10 cellular contexts compared by ENCODE assay signal in genomic region chr12:3315201-3315661, GRCh38.
DNase-seq lines count a peak whose midpoint lies in the region; ATAC-seq and TF ChIP-seq lines count a peak whose summit lies in the region.
"Had no signal": no experiment of that assay in that cellular context is flagged by ENCODE, and none has a peak within 500 bp of the region (broad histone marks: within the 10 kb centered on the region; RNA-seq: fewer than 3 reads in every experiment).

No MANE protein-coding gene starts in this region.

- H4K91ac ChIP-seq in IMR-90 (ENCODE audit: insufficient read depth, low read depth, low read length): no peak overlapping the region

- no peaks in the 10 kb centered on the region for H3K79me2 ChIP-seq in PC-9 (ENCODE audit: low read depth)

- H3K36me3 Mint-ChIP-seq in activated T-helper 17 cell treated with anti-CD3 and anti-CD28 coated beads, Interleukin-2, amount 50 U/mL, for 72 hours (ENCODE audit: low read depth): no peaks in the 10 kb centered on the region

- CTCF ChIA-PET in IMR-90 (lab: Yijun Ruan, JAX): interaction anchor here (1.3 to 2.1 kb wide), 2 partner anchors 15 kb away, joined by 5 to 25 read pairs; no protein-coding TSS in a partner anchor
- CTCF ChIA-PET in PC-9 (lab: Charles Lee): interaction anchor here (0.5 to 3.4 kb wide), 5 partner anchors 15 to 1168 kb away, joined by 3 to 29 read pairs (median 3); no protein-coding TSS in a partner anchor

- H3K23ac ChIP-seq in IMR-90 (ENCODE audit: low read depth, low read length): no peak overlapping the region

- H3K56ac ChIP-seq in IMR-90 (ENCODE audit: extremely low read depth, insufficient read depth, low read length): no peak overlapping the region

- ATAC-seq in IMR-90 (ENCODE audit: low read depth) (peak; percentile 46), left cardiac atrium (peak; percentile 85 to 92), HG02970 (IDR thresholded peaks at IDR 0.05; ENCODE audit: low FRiP score, unreplicated experiment) (no peak)
- ATAC-seq in activated T-helper 17 cell treated with anti-CD3 and anti-CD28 coated beads, Interleukin-2, amount 50 U/mL, for 72 hours (replicated peaks): no peak

- TF ChIP-seq POLR2A in IMR-90 (IDR thresholded peaks at IDR 0.05; ENCODE audit: low read depth, low read length) (no peak), thyroid gland (IDR thresholded peaks at IDR 0.05) (no peak)

- no peak overlapping the region for H2BK20ac ChIP-seq in IMR-90 (ENCODE audit: low read depth, low read length)

- H2BK15ac ChIP-seq in IMR-90 (ENCODE audit: low read depth, low read length): no peak overlapping the region

- no peak overlapping the region for H3K18ac ChIP-seq in IMR-90 (ENCODE audit: low read depth, low read length)

- H2AK9ac ChIP-seq in IMR-90 (replicated peaks; ENCODE audit: low read depth, low read length, poor library complexity): peak overlapping the region; percentile 15

- no peaks in the 10 kb centered on the region for H3K36me3 ChIP-seq in IMR-90 (ENCODE audit: control insufficient read depth, insufficient read depth, low read length)
- no peaks in the 10 kb centered on the region for H3K36me3 ChIP-seq in PC-9 (ENCODE audit: low read depth)
- H3K36me3 ChIP-seq in thyroid gland: no peaks in the 10 kb centered on the region

- POLR2A ChIA-PET in IMR-90 (lab: Charles Lee; ENCODE audit: unreplicated experiment): no interaction called here
- POLR2A ChIA-PET in PC-9 (lab: Charles Lee; ENCODE audit: unreplicated experiment): interaction anchor here (0.6 to 0.8 kb wide), 3 partner anchors 15 to 283 kb away, joined by 3 to 4 read pairs (median 4); no protein-coding TSS in a partner anchor

- no peak for TF ChIP-seq RAD21 in IMR-90 (IDR thresholded peaks at IDR 0.05; ENCODE audit: low read length)

- H2BK5ac ChIP-seq in IMR-90 (ENCODE audit: low read depth, low read length, poor library complexity, severe bottlenecking): no peak overlapping the region

- no peak overlapping the region for H3K4me3 Mint-ChIP-seq in activated T-helper 17 cell treated with anti-CD3 and anti-CD28 coated beads, Interleukin-2, amount 50 U/mL, for 72 hours

- TF ChIP-seq CTCF in IMR-90 (conservative IDR thresholded peaks at IDR 0.05; ENCODE audit: low read depth, low read length) (no peak), PC-9 (conservative IDR thresholded peaks at IDR 0.05) (no peak), thyroid gland (IDR thresholded peaks at IDR 0.05) (no peak)

- H2AK5ac ChIP-seq in IMR-90 (ENCODE audit: low read depth, low read length): no peak overlapping the region

- intact Hi-C loops in IMR-90 (cut with micrococcal nuclease): no loop called here
- intact Hi-C loops in PC-9 (cut with micrococcal nuclease; ENCODE audit: unreplicated experiment): loop anchor here (1.0 kb wide), 2 partner anchors 11 to 15 kb away; no protein-coding TSS in a partner anchor
- intact Hi-C loops in left cardiac atrium (cut with DNase I): loop anchor here in 1 of 2 donors (10.0 kb wide), 1 partner anchor 120 kb away; no protein-coding TSS in a partner anchor
- intact Hi-C loops in thyroid gland (cut with DNase I): no loop called here

- no peak overlapping the region for H2BK120ac ChIP-seq in IMR-90 (ENCODE audit: low read depth, low read length)

- dilution Hi-C loops in IMR-90 (cut with HindIII; ENCODE audit: low sequenced_read_pairs, unreplicated experiment): no loop called here

- no peak overlapping the region for H3K4me3 ChIP-seq in IMR-90 (ENCODE audit: insufficient read depth, low read depth, low read length)
- H3K4me3 ChIP-seq in PC-9: no peak overlapping the region
- no peak overlapping the region for H3K4me3 ChIP-seq in thyroid gland (replicated peaks in 1 of 3)

- in situ Hi-C loops in IMR-90 (cut with MboI; ENCODE audit: low sequenced_read_pairs): loop anchor here (10.0 kb wide), 1 partner anchor 480 kb away; no protein-coding TSS in a partner anchor

- H3K9me3 ChIP-seq in IMR-90 (ENCODE audit: control insufficient read depth, insufficient read depth, low read length) (no peaks in the 10 kb centered on the region), PC-9 (ENCODE audit: insufficient read depth, low read depth) (no peaks in the 10 kb centered on the region), thyroid gland (no peaks in the 10 kb centered on the region)

- H3K27ac ChIP-seq in IMR-90 (ENCODE audit: insufficient read depth, low read length) (no peak overlapping the region), PC-9 (peak overlapping the region; percentile 10; the same call in 1 of the 2 replicates), thyroid gland (peak overlapping the region in 2 of 3 donors; percentile 15 to 35)
- H3K27ac ChIP-seq: epithelial cell of prostate had no signal

- H3F3A ChIP-seq in PC-9 (ENCODE audit: insufficient read depth, low read depth): peaks cover 26% of the 10 kb centered on the region; the same call in 1 of the 2 replicates

- H3K79me1 ChIP-seq in IMR-90 (ENCODE audit: low read depth in 1 of 2, low read length in 2 of 2): no peaks in the 10 kb centered on the region

- no peak overlapping the region for H3K27ac Mint-ChIP-seq in activated T-helper 17 cell treated with anti-CD3 and anti-CD28 coated beads, Interleukin-2, amount 50 U/mL, for 72 hours

- H3K4me2 ChIP-seq in IMR-90 (ENCODE audit: low read depth, low read length) (no peak overlapping the region), PC-9 (peak overlapping the region; percentile 71)

- no peaks in the 10 kb centered on the region for H3K9me2 ChIP-seq in PC-9 (ENCODE audit: insufficient read depth)

- H3K27me3 ChIP-seq in IMR-90 (ENCODE audit: control insufficient read depth, insufficient read depth, low read length) (peaks cover 40% of the 10 kb centered on the region), PC-9 (ENCODE audit: insufficient read depth, low read depth) (no peaks in the 10 kb centered on the region), thyroid gland (no peaks in the 10 kb centered on the region)

- H2AFZ ChIP-seq in IMR-90 (replicated peaks; ENCODE audit: low read length, poor library complexity) (peak overlapping the region; percentile 38), PC-9 (no peak overlapping the region)

- no peak overlapping the region for H4K5ac ChIP-seq in IMR-90 (ENCODE audit: low read depth, low read length)

- H4K8ac ChIP-seq in IMR-90 (ENCODE audit: low read depth in 2 of 2, low read length in 2 of 2): no peak overlapping the region

- no peak overlapping the region for H3K14ac ChIP-seq in IMR-90 (replicated peaks; ENCODE audit: low read depth, low read length)

- H3K9me1 ChIP-seq in IMR-90 (ENCODE audit: insufficient read depth, low read length): peaks cover 7% of the 10 kb centered on the region; the same call in 1 of the 2 replicates

- DNase-seq in IMR-90 (peak; percentile 81), PC-9 (peak; percentile 94 to 97), left cardiac atrium (peak; percentile 75), thyroid gland (peak; percentile 74 to 79), LoVo (ENCODE audit: low spot score) (no peak)
- DNase-seq: NK-92 treated with Interleukin-12 subunit alpha and Interleukin-12 subunit beta, amount 100 ng/mL, for 24 hours; stimulated activated naive CD4-positive, alpha-beta T cell treated with Interleukin-2 at 50 U/mL for 16 hours had no signal

- BruUV-seq in IMR-90 (replicated peaks; lab: Mats Ljungman, UMichigan): no TSS peak
- no TSS peak for BruUV-seq in PC-9 (replicated peaks; lab: Mats Ljungman, UMichigan)

- H3K9ac ChIP-seq in IMR-90 (ENCODE audit: low read depth, low read length): no peak overlapping the region

- peaks cover 6% of the 10 kb centered on the region; the same call in 1 of the 2 replicates for H3K4me1 ChIP-seq in IMR-90 (ENCODE audit: control insufficient read depth, insufficient read depth, low read length)
- peaks cover 75% of the 10 kb centered on the region for H3K4me1 ChIP-seq in PC-9 (replicated peaks; ENCODE audit: insufficient read depth)
- peaks cover 7 to 19% of the 10 kb centered on the region in 2 donors for H3K4me1 ChIP-seq in thyroid gland

- no peak overlapping the region for H3K4ac ChIP-seq in IMR-90 (ENCODE audit: low read depth, low read length)

- H3K4me1 Mint-ChIP-seq in activated T-helper 17 cell treated with anti-CD3 and anti-CD28 coated beads, Interleukin-2, amount 50 U/mL, for 72 hours: no peaks in the 10 kb centered on the region

- peaks cover 23% of the 10 kb centered on the region for H3K27me3 Mint-ChIP-seq in activated T-helper 17 cell treated with anti-CD3 and anti-CD28 coated beads, Interleukin-2, amount 50 U/mL, for 72 hours

- 0% methylated on average over 4 of the region's 11 CpGs; no CpG with 5 or more reads in 1 of the 2 experiments for WGBS in IMR-90 (ENCODE audit: extremely low coverage in 2 of 2, insufficient read length in 1 of 2), 2 experiments
- WGBS in thyroid gland, 2 donors: 5 to 7% methylated on average over 10 to 11 of the region's 11 CpGs

- H4K20me1 ChIP-seq in IMR-90 (ENCODE audit: insufficient read depth, low read length) (no peaks in the 10 kb centered on the region), PC-9 (ENCODE audit: insufficient read depth) (no peaks in the 10 kb centered on the region)

- no peaks in the 10 kb centered on the region for H3K9me3 Mint-ChIP-seq in activated T-helper 17 cell treated with anti-CD3 and anti-CD28 coated beads, Interleukin-2, amount 50 U/mL, for 72 hours

TF ChIP-seq in IMR-90, 13 proteins besides CTCF, POLR2A, EP300 and RAD21:
- TF ChIP-seq CEBPB (IDR thresholded peaks at IDR 0.05; ENCODE audit: low read depth, low read length) (no peak), NFE2L2 (IDR thresholded peaks at IDR 0.05; ENCODE audit: low read depth, low read length) (no peak)

Comparison
In these comparisons a context has a peak if more than half of its experiments do, and no peak if none do; other contexts are left out.
1. ATAC-seq: peak in IMR-90 (single experiment) and left cardiac atrium (2 of 2); none in activated T-helper 17 cell treated with anti-CD3 and anti-CD28 coated beads, Interleukin-2, amount 50 U/mL, for 72 hours (single experiment) and HG02970 (single experiment).